1 cellular context compared by ENCODE assay signal in genomic region chr15:48315041-48315440, GRCh38.
TF ChIP-seq lines count a peak whose summit lies in the region.

No MANE protein-coding gene starts in this region.

TF ChIP-seq in GM23338, 12 proteins besides CTCF, POLR2A, EP300 and RAD21 (continued from another document):
- no peak for TF ChIP-seq ZNF462 (CRISPR knock-in tag; IDR thresholded peaks at IDR 0.05)
- TF ChIP-seq EZH2 (IDR thresholded peaks at IDR 0.05; ENCODE audit: low read depth, unreplicated experiment) = no peak
